ENCODE assay signal across 11 cellular contexts in genomic region chr2:32427672-32428622, GRCh38.
DNase-seq lines count a peak whose midpoint lies in the region; ATAC-seq, FAIRE-seq and TF ChIP-seq lines count a peak whose summit lies in the region.
"Had no signal": no experiment of that assay in that cellular context is flagged by ENCODE, and none has a peak within 500 bp of the region (broad histone marks: within the 10 kb centered on the region; RNA-seq: fewer than 3 reads in every experiment).

No MANE protein-coding gene starts in this region.

- peaks cover 17% of the 10 kb centered on the region for H3K36me3 Mint-ChIP-seq in activated naive CD4-positive, alpha-beta T cell treated with anti-CD3 and anti-CD28 coated beads, Interleukin-2, amount 50 U/mL, for 24 hours

- H4K20me1 ChIP-seq in endothelial cell of umbilical vein (replicated peaks; ENCODE audit: control insufficient read depth, extremely low read depth, insufficient read depth, low read length), result peaks cover 4% of the 10 kb centered on the region

- H3K9ac ChIP-seq in endothelial cell of umbilical vein (replicated peaks; ENCODE audit: extremely low read depth, insufficient read depth, low read length) (no peak overlapping the region), skeletal muscle tissue (ENCODE audit: low read depth in 1 of 3, low read length in 3 of 3) (no peak overlapping the region)

- intact Hi-C loops in endothelial cell of umbilical vein (cut with micrococcal nuclease), result no loop called here
- intact Hi-C loops in lower leg skin (cut with DNase I; ENCODE audit: low total_unique reads), result no loop called here

- no peaks in the 10 kb centered on the region for H3K27me3 Mint-ChIP-seq in activated naive CD4-positive, alpha-beta T cell treated with anti-CD3 and anti-CD28 coated beads, Interleukin-2, amount 50 U/mL, for 24 hours

- no peaks in the 10 kb centered on the region for H3K9me1 ChIP-seq in endothelial cell of umbilical vein (replicated peaks; ENCODE audit: control insufficient read depth, extremely low read depth, insufficient read depth, low read length)

- CTCF ChIA-PET in endothelial cell of umbilical vein (lab: Charles Lee), result interaction anchor here (1.0 to 1.4 kb wide), 5 partner anchors 9 to 14 kb away, joined by 3 to 7 read pairs (median 4); no protein-coding TSS in a partner anchor

- TF ChIP-seq CTCF in endothelial cell of umbilical vein (IDR thresholded peaks at IDR 0.05; ENCODE audit: extremely low read depth in 1 of 2, insufficient read depth in 1 of 2, low read depth in 1 of 2, low read length in 2 of 2) (no peak), lower leg skin (IDR thresholded peaks at IDR 0.05) (no peak)

- H3K27ac ChIP-seq in endothelial cell of umbilical vein (ENCODE audit: insufficient read depth, low read depth, low read length), result no peak overlapping the region
- H3K27ac ChIP-seq in skeletal muscle tissue (ENCODE audit: low read depth, low read length), result peak overlapping the region; percentile 31
- H3K27ac ChIP-seq: vagina had no signal

- no peaks in the 10 kb centered on the region for H3K9me3 Mint-ChIP-seq in activated naive CD4-positive, alpha-beta T cell treated with anti-CD3 and anti-CD28 coated beads, Interleukin-2, amount 50 U/mL, for 24 hours

- peak overlapping the region; percentile 46 for H3K27ac Mint-ChIP-seq in activated naive CD4-positive, alpha-beta T cell treated with anti-CD3 and anti-CD28 coated beads, Interleukin-2, amount 50 U/mL, for 24 hours

- no peak for DNase-seq in activated naive CD4-positive, alpha-beta T cell (lab: John Stamatoyannopoulos, UW)
- DNase-seq in NCI-H510A (lab: John Stamatoyannopoulos, UW) (peak; percentile 17), endothelial cell of umbilical vein (ENCODE audit: low read depth, low spot score) (peak; percentile 13), lower leg skin (ENCODE audit: low spot score in 2 of 2) (no peak)
- DNase-seq: NK-92 treated with Interleukin-12 subunit alpha and Interleukin-12 subunit beta, amount 100 ng/mL, for 24 hours had no signal

- peaks cover 54% of the 10 kb centered on the region for H3K4me1 Mint-ChIP-seq in activated naive CD4-positive, alpha-beta T cell treated with anti-CD3 and anti-CD28 coated beads, Interleukin-2, amount 50 U/mL, for 24 hours

- no peaks in the 10 kb centered on the region for H3K9me3 ChIP-seq in endothelial cell of umbilical vein (replicated peaks; ENCODE audit: control insufficient read depth, insufficient read depth, low read length)
- no peaks in the 10 kb centered on the region for H3K9me3 ChIP-seq in skeletal muscle tissue (ENCODE audit: control insufficient read depth in 3 of 3, low read length in 3 of 3)
- H3K9me3 ChIP-seq: vagina had no signal

- BruUV-seq in endothelial cell of umbilical vein (replicated peaks; lab: Mats Ljungman, UMichigan), result no TSS peak

- WGBS in lower leg skin, 2 donors, result 75 to 79% methylated on average over 6 of the region's 6 CpGs

- H3K4me2 ChIP-seq in endothelial cell of umbilical vein (ENCODE audit: insufficient read depth, low read length), result no peak overlapping the region

- FAIRE-seq in endothelial cell of umbilical vein (lab: Jason Lieb, UNC), result no peak

- H3K27me3 ChIP-seq in endothelial cell of umbilical vein (ENCODE audit: control insufficient read depth in 2 of 2, insufficient read depth in 2 of 2, low read length in 2 of 2), result no peaks in the 10 kb centered on the region
- no peaks in the 10 kb centered on the region for H3K27me3 ChIP-seq in skeletal muscle tissue (ENCODE audit: control insufficient read depth in 3 of 3, insufficient read depth in 3 of 3, low read length in 3 of 3)
- H3K27me3 ChIP-seq: vagina had no signal

- H3K4me1 ChIP-seq in endothelial cell of umbilical vein (ENCODE audit: control insufficient read depth, extremely low read depth, insufficient read depth, low read length), result no peaks in the 10 kb centered on the region
- H3K4me1 ChIP-seq in skeletal muscle tissue (ENCODE audit: control insufficient read depth in 3 of 3, insufficient read depth in 3 of 3, low read length in 3 of 3), result peaks cover 10 to 19% (median 15%) of the 10 kb centered on the region in 3 donors

- H3K4me3 Mint-ChIP-seq in activated naive CD4-positive, alpha-beta T cell treated with anti-CD3 and anti-CD28 coated beads, Interleukin-2, amount 50 U/mL, for 24 hours, result no peak overlapping the region

- H2AFZ ChIP-seq in endothelial cell of umbilical vein (ENCODE audit: low read depth, low read length), result no peak overlapping the region

- no peak overlapping the region for H3K4me3 ChIP-seq in endothelial cell of umbilical vein (replicated peaks in 1 of 3; ENCODE audit: insufficient read depth in 1 of 3, low read depth in 1 of 3, low read length in 3 of 3)
- H3K4me3 ChIP-seq in skeletal muscle tissue (ENCODE audit: low read length in 3 of 3), result no peak overlapping the region
- H3K4me3 ChIP-seq in lower leg skin (ENCODE audit: low read depth, poor library complexity, severe bottlenecking), result no peak overlapping the region
- H3K4me3 ChIP-seq: vagina had no signal

- dilution Hi-C loops in endothelial cell of umbilical vein (cut with MboI; ENCODE audit: extremely low pct_ligation_motif_present, low sequenced_read_pairs), result no loop called here

- POLR2A ChIA-PET in endothelial cell of umbilical vein (lab: Charles Lee), result no interaction called here

- peaks cover 65% of the 10 kb centered on the region for H3K79me2 ChIP-seq in endothelial cell of umbilical vein (ENCODE audit: control insufficient read depth, insufficient read depth, low read length)

- H3K36me3 ChIP-seq in endothelial cell of umbilical vein (ENCODE audit: control insufficient read depth in 2 of 2, extremely low read depth in 1 of 2, insufficient read depth in 2 of 2, low read length in 2 of 2) (peaks cover 0 to 4% of the 10 kb centered on the region in 2 experiments), skeletal muscle tissue (ENCODE audit: control insufficient read depth in 3 of 3, insufficient read depth in 3 of 3, low read length in 3 of 3) (peaks cover 0 to 10% (median 4%) of the 10 kb centered on the region in 3 donors)

- ATAC-seq in esophagus mucosa, result no peak
- ATAC-seq in GM19452 (IDR thresholded peaks at IDR 0.05; ENCODE audit: unreplicated experiment), result no peak
- ATAC-seq: activated CD4-positive, CD25-positive, alpha-beta regulatory T cell treated with anti-CD3 and anti-CD28 coated beads, Interleukin-2, amount 50 U/mL, for 24 hours had no signal

- TF ChIP-seq POLR2A in endothelial cell of umbilical vein (IDR thresholded peaks at IDR 0.05; ENCODE audit: low read depth, low read length) (no peak), lower leg skin (IDR thresholded peaks at IDR 0.05) (no peak)

TF ChIP-seq in endothelial cell of umbilical vein, 7 proteins besides CTCF, POLR2A, EP300 and RAD21:
- TF ChIP-seq MYC (IDR thresholded peaks at IDR 0.05; ENCODE audit: low read depth, low read length) (no peak), JUN (IDR thresholded peaks at IDR 0.05; ENCODE audit: borderline replicate concordance, insufficient read depth, insufficient read length, low read depth) (no peak)

Comparison
In these comparisons a context has a peak if more than half of its experiments do, and no peak if none do; other contexts are left out.
1. DNase-seq: peak in NCI-H510A (single experiment) and endothelial cell of umbilical vein (single experiment); none in activated naive CD4-positive, alpha-beta T cell (0 of 4) and lower leg skin (0 of 2).